16 cellular contexts compared by ENCODE assay signal in genomic region chr7:147903871-147904576, GRCh38.
DNase-seq lines count a peak whose midpoint lies in the region; ATAC-seq and TF ChIP-seq lines count a peak whose summit lies in the region.
"Had no signal": no experiment of that assay in that cellular context is flagged by ENCODE, and none has a peak within 500 bp of the region (broad histone marks: within the 10 kb centered on the region; RNA-seq: fewer than 3 reads in every experiment).

No MANE protein-coding gene starts in this region.

- H3K36me3 ChIP-seq in HAP-1 (replicated peaks): no peaks in the 10 kb centered on the region
- H3K36me3 ChIP-seq in esophagus muscularis mucosa: no peaks in the 10 kb centered on the region
- H3K36me3 ChIP-seq in neural progenitor cell: no peaks in the 10 kb centered on the region
- no peaks in the 10 kb centered on the region for H3K36me3 ChIP-seq in gastroesophageal sphincter
- H3K36me3 ChIP-seq: BLaER1 treated with 17β-estradiol and CSF1 and Interleukin-3, amounts not matched to agents 10 nM and 100 nM; MG63 had no signal

- DNase-seq in HAP-1 (ENCODE audit: low spot score in 2 of 2) (peak; percentile 79), NCI-H2227 (lab: John Stamatoyannopoulos, UW; ENCODE audit: unreplicated experiment) (peak; percentile 26), esophagus muscularis mucosa (ENCODE audit: extremely low spot score) (peak; percentile 55), neural progenitor cell (ENCODE audit: low spot score) (peak; percentile 65), NCI-H187 treated with DMSO at 0.1 percent for 48 hours (lab: John Stamatoyannopoulos, UW) (no peak), HK-2 (ENCODE audit: unreplicated experiment) (no peak)
- DNase-seq: CD8-positive, alpha-beta T cell; Kasumi-1; MG63; NCI-H1048; NCI-H146; NCI-H446 treated with DMSO at 0.1 percent for 48 hours; SHP77 had no signal

- peak overlapping the region; percentile 55 for H3K4me2 ChIP-seq in neural progenitor cell
- H3K4me2 ChIP-seq: BLaER1 treated with 17β-estradiol and CSF1 and Interleukin-3, amounts not matched to agents 10 nM and 100 nM had no signal

- H3K4me3 ChIP-seq in HAP-1 (no peak overlapping the region), esophagus muscularis mucosa (no peak overlapping the region), neural progenitor cell (no peak overlapping the region), gastroesophageal sphincter (no peak overlapping the region)
- H3K4me3 ChIP-seq: BLaER1 treated with 17β-estradiol and CSF1 and Interleukin-3, amounts not matched to agents 10 nM and 100 nM; MG63; SK-N-MC had no signal

- ATAC-seq in gastroesophageal sphincter: no peak
- ATAC-seq: CD8-positive, alpha-beta T cell had no signal

- H2AFZ ChIP-seq in neural progenitor cell (replicated peaks): peak overlapping the region; percentile 12

- no peaks in the 10 kb centered on the region for H4K20me1 ChIP-seq in neural progenitor cell (ENCODE audit: low read depth)
- H4K20me1 ChIP-seq: BLaER1 treated with 17β-estradiol and CSF1 and Interleukin-3, amounts not matched to agents 10 nM and 100 nM had no signal

- peaks cover 2% of the 10 kb centered on the region for H3K27me3 Mint-ChIP-seq in neural progenitor cell (ENCODE audit: insufficient read depth, low read depth)

- peaks cover 1% of the 10 kb centered on the region for H3K36me3 Mint-ChIP-seq in neural progenitor cell
- H3K36me3 Mint-ChIP-seq: CD8-positive, alpha-beta T cell had no signal

- peaks cover 7% of the 10 kb centered on the region for H3F3A ChIP-seq in neural progenitor cell (ENCODE audit: low read depth)

- H3K27me3 ChIP-seq in HAP-1 (ENCODE audit: low read depth) (0 out of 2 replicates have a peak, but pooled peaks cover 2% of the 10 kb centered on the region), esophagus muscularis mucosa (no peaks in the 10 kb centered on the region), neural progenitor cell (no peaks in the 10 kb centered on the region), gastroesophageal sphincter (no peaks in the 10 kb centered on the region)
- H3K27me3 ChIP-seq: BLaER1 treated with 17β-estradiol and CSF1 and Interleukin-3, amounts not matched to agents 10 nM and 100 nM; MG63 had no signal

- H3K9me3 ChIP-seq in HAP-1 (no peaks in the 10 kb centered on the region), esophagus muscularis mucosa (no peaks in the 10 kb centered on the region), neural progenitor cell (ENCODE audit: low read depth) (no peaks in the 10 kb centered on the region), gastroesophageal sphincter (no peaks in the 10 kb centered on the region)
- H3K9me3 ChIP-seq: MG63 had no signal

- peaks cover 22% of the 10 kb centered on the region for H3K9me3 Mint-ChIP-seq in neural progenitor cell

- no peaks in the 10 kb centered on the region for H3K79me2 ChIP-seq in neural progenitor cell (ENCODE audit: low read depth)

- WGBS in esophagus muscularis mucosa: 64% methylated on average over 7 of the region's 7 CpGs
- WGBS in gastroesophageal sphincter (ENCODE audit: low coverage in 1 of 2), 2 donors: 72 to 85% methylated on average over 6 of the region's 7 CpGs

- peak overlapping the region; percentile 84 for H3K27ac Mint-ChIP-seq in neural progenitor cell
- H3K27ac Mint-ChIP-seq: CD8-positive, alpha-beta T cell had no signal

- in situ Hi-C loops in HAP-1 (cut with MboI; ENCODE audit: low sequenced_read_pairs): no loop called here

- TF ChIP-seq CTCF in esophagus muscularis mucosa (IDR thresholded peaks at IDR 0.05): no peak
- TF ChIP-seq CTCF in neural progenitor cell (IDR thresholded peaks at IDR 0.05): no peak
- no peak for TF ChIP-seq CTCF in gastroesophageal sphincter (IDR thresholded peaks at IDR 0.05)

- H3K4me3 Mint-ChIP-seq in neural progenitor cell: peak overlapping the region; percentile 62
- H3K4me3 Mint-ChIP-seq: CD8-positive, alpha-beta T cell had no signal

- H3K4me1 ChIP-seq in HAP-1: peaks cover 26% of the 10 kb centered on the region
- no peaks in the 10 kb centered on the region for H3K4me1 ChIP-seq in esophagus muscularis mucosa
- peaks cover 14% of the 10 kb centered on the region for H3K4me1 ChIP-seq in neural progenitor cell
- H3K4me1 ChIP-seq in gastroesophageal sphincter: no peaks in the 10 kb centered on the region
- H3K4me1 ChIP-seq: BLaER1 treated with 17β-estradiol and CSF1 and Interleukin-3, amounts not matched to agents 10 nM and 100 nM had no signal

- H3K27ac ChIP-seq in esophagus muscularis mucosa (replicated peaks in 1 of 4): no peak overlapping the region
- peak overlapping the region; percentile 62 for H3K27ac ChIP-seq in neural progenitor cell
- H3K27ac ChIP-seq in gastroesophageal sphincter: no peak overlapping the region
- H3K27ac ChIP-seq: BLaER1 treated with 17β-estradiol and CSF1 and Interleukin-3, amounts not matched to agents 10 nM and 100 nM; SK-N-MC had no signal

- TF ChIP-seq POLR2A in esophagus muscularis mucosa (IDR thresholded peaks at IDR 0.05; ENCODE audit: low read depth) (no peak), gastroesophageal sphincter (IDR thresholded peaks at IDR 0.05) (no peak)

- TF ChIP-seq EP300 in esophagus muscularis mucosa (IDR thresholded peaks at IDR 0.05) (no peak), gastroesophageal sphincter (IDR thresholded peaks at IDR 0.05) (no peak)

- H3K4me1 Mint-ChIP-seq in neural progenitor cell: peaks cover 25% of the 10 kb centered on the region

- H3K9ac ChIP-seq in neural progenitor cell: no peak overlapping the region
- H3K9ac ChIP-seq: BLaER1 treated with 17β-estradiol and CSF1 and Interleukin-3, amounts not matched to agents 10 nM and 100 nM had no signal

- intact Hi-C loops in esophagus muscularis mucosa (cut with DNase I): no loop called here

Comparison
In these comparisons a context has a peak if more than half of its experiments do, and no peak if none do; other contexts are left out.
1. DNase-seq: peak in HAP-1 (2 of 2), NCI-H2227 (single experiment), esophagus muscularis mucosa (single experiment) and neural progenitor cell (single experiment); none in NCI-H187 treated with DMSO at 0.1 percent for 48 hours (single experiment) and HK-2 (single experiment).